Comparison of ENCODE assay signal across 18 cellular contexts in genomic region chr5:118616281-118616680, GRCh38.
DNase-seq lines count a peak whose midpoint lies in the region; ATAC-seq lines count a peak whose summit lies in the region.
"Had no signal": no experiment of that assay in that cellular context is flagged by ENCODE, and none has a peak within 500 bp of the region (broad histone marks: within the 10 kb centered on the region; RNA-seq: fewer than 3 reads in every experiment).

No MANE protein-coding gene starts in this region.

- DNase-seq in NCI-H774 (lab: John Stamatoyannopoulos, UW) (no peak), NCI-H187 treated with DMSO at 0.1 percent for 48 hours (lab: John Stamatoyannopoulos, UW) (no peak)
- DNase-seq in stimulated activated CD4-positive, alpha-beta T cell treated with anti-CD3 and anti-CD28 coated beads, Interleukin-4, amount 100 ng/mL, for 24 hours: no peak
- DNase-seq: activated CD4-positive, alpha-beta T cell treated with anti-CD3 and anti-CD28 coated beads, Interleukin-2, amount 50 U/mL, for 48 hours; activated naive CD4-positive, alpha-beta T cell; anterior cingulate cortex; central memory CD4-positive, alpha-beta T cell; foreskin melanocyte; hypothalamus; IMR-90; NCI-H446; occipital lobe; uterus had no signal

- ATAC-seq in GM18508 (IDR thresholded peaks at IDR 0.05; ENCODE audit: insufficient read depth, unreplicated experiment): peak; percentile 81
- ATAC-seq in GM19468 (IDR thresholded peaks at IDR 0.05; ENCODE audit: extremely low read depth, unreplicated experiment): peak; percentile 50
- peak; percentile 47 for ATAC-seq in HG02678 (IDR thresholded peaks at IDR 0.05; ENCODE audit: unreplicated experiment)
- peak; percentile 51 for ATAC-seq in HG03159 (IDR thresholded peaks at IDR 0.05; ENCODE audit: unreplicated experiment)
- ATAC-seq in HG03439 (IDR thresholded peaks at IDR 0.05; ENCODE audit: unreplicated experiment): no peak
